ENCODE assay signal across 28 cellular contexts in the genomic region with DNA sequence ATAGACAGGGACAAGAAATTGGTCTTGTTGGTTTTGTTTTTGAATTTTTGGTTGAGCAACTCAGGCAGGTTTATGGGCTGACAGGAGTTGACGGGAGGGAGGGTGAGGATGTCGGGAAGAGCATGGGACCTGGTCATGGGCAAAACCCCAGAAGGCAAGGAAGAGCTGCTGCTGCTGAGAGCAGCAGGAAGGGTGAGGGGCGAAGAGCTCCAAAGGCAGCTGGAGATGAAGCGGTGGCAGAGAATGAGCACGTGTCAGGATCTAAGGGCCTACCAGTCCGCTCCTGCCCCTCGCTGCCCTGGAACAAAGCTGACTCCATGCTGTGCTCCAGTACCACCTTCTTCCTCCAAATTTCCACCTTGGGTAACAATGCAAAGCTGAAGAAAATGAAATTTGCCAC.
"Had no signal": no experiment of that assay in that cellular context is flagged by ENCODE, and none has a peak within 500 bp of the region (broad histone marks: within the 10 kb centered on the region; RNA-seq: fewer than 3 reads in every experiment).

No MANE protein-coding gene starts in this region.

- H3K4me3 ChIP-seq: body of pancreas, cardiac muscle cell, hepatocyte, left lung, lung, smooth muscle cell, tibial artery had no signal

- H3K9me3 ChIP-seq: body of pancreas, tibial artery had no signal

- H3K27ac ChIP-seq: body of pancreas, cardiac muscle cell, hepatocyte, left lung, tibial artery, VCaP had no signal

- H3K4me1 Mint-ChIP-seq: activated naive CD4-positive, alpha-beta T cell treated with anti-CD3 and anti-CD28 coated beads, Interleukin-2, amount 50 U/mL, for 24 hours had no signal

- H3K79me2 ChIP-seq: hepatocyte had no signal

- H2AFZ ChIP-seq: hepatocyte had no signal

- H3K4me2 ChIP-seq: hepatocyte, smooth muscle cell had no signal

- DNase-seq: activated CD4-positive, alpha-beta T cell treated with anti-CD3 and anti-CD28 coated beads, Interleukin-2, amount 10 ng/mL, durations not matched to agents 7 days and 5 days; activated CD8-positive, alpha-beta T cell treated with anti-CD3 and anti-CD28 coated beads for 36 hours; activated gamma-delta T cell treated with Interleukin-2 at 50 U/mL for 16 hours; activated T-cell treated with anti-CD3 and anti-CD28 coated beads, Interleukin-2, amount 50 U/mL, for 1 hour; anterior cingulate cortex; body of pancreas; effector CD8-positive, alpha-beta T cell; foreskin melanocyte; immature natural killer cell; left lung; nucleus accumbens; posterior cingulate gyrus; stimulated activated CD4-positive, alpha-beta T cell treated with anti-CD3 and anti-CD28 coated beads, Interleukin-2, amount 100 ng/mL, for 48 hours; stimulated activated CD8-positive, alpha-beta memory T cell treated with anti-CD3 and anti-CD28 coated beads, Interleukin-4, amount 100 ng/mL, for 48 hours; stimulated activated naive CD8-positive, alpha-beta T cell treated with anti-CD3 and anti-CD28 coated beads, Interleukin-15, Interleukin-2, amounts not matched to agents 100 U/mL and 50 U/mL, for 24 hours; substantia nigra had no signal

- H3K27me3 ChIP-seq: body of pancreas, tibial artery had no signal

- H3K36me3 Mint-ChIP-seq: activated naive CD4-positive, alpha-beta T cell treated with anti-CD3 and anti-CD28 coated beads, Interleukin-2, amount 50 U/mL, for 24 hours; immature natural killer cell; mesothelial cell of epicardium had no signal

- H3K9me3 Mint-ChIP-seq: activated CD4-positive, alpha-beta T cell treated with anti-CD3 and anti-CD28 coated beads, Interleukin-2, amount 10 ng/mL, durations not matched to agents 7 days and 5 days; activated CD8-positive, alpha-beta T cell treated with anti-CD3 and anti-CD28 coated beads for 36 hours; activated naive CD4-positive, alpha-beta T cell treated with anti-CD3 and anti-CD28 coated beads, Interleukin-2, amount 50 U/mL, for 24 hours; natural killer cell treated with Interleukin-12 subunit alpha and Interleukin-12 subunit beta and Interleukin-15 and Interleukin-18, amount 100 ng/mL, for 72 hours had no signal

- H3K36me3 ChIP-seq: cardiac muscle cell, left lung, tibial artery had no signal

- H3K27ac Mint-ChIP-seq: activated CD4-positive, alpha-beta T cell treated with anti-CD3 and anti-CD28 coated beads, Interleukin-2, amount 10 ng/mL, durations not matched to agents 7 days and 5 days; activated CD8-positive, alpha-beta T cell treated with anti-CD3 and anti-CD28 coated beads for 36 hours; activated naive CD4-positive, alpha-beta T cell treated with anti-CD3 and anti-CD28 coated beads, Interleukin-2, amount 50 U/mL, for 24 hours; mesothelial cell of epicardium; natural killer cell treated with Interleukin-12 subunit alpha and Interleukin-12 subunit beta and Interleukin-15 and Interleukin-18, amount 100 ng/mL, for 72 hours had no signal

- H3K4me3 Mint-ChIP-seq: activated CD4-positive, alpha-beta T cell treated with anti-CD3 and anti-CD28 coated beads, Interleukin-2, amount 10 ng/mL, durations not matched to agents 7 days and 5 days; activated CD8-positive, alpha-beta T cell treated with anti-CD3 and anti-CD28 coated beads for 36 hours; activated naive CD4-positive, alpha-beta T cell treated with anti-CD3 and anti-CD28 coated beads, Interleukin-2, amount 50 U/mL, for 24 hours; mesothelial cell of epicardium; natural killer cell treated with Interleukin-12 subunit alpha and Interleukin-12 subunit beta and Interleukin-15 and Interleukin-18, amount 100 ng/mL, for 72 hours had no signal

- ATAC-seq: activated CD4-positive, CD25-positive, alpha-beta regulatory T cell treated with anti-CD3 and anti-CD28 coated beads, Interleukin-2, amount 50 U/mL, for 24 hours; activated CD8-positive, alpha-beta T cell treated with anti-CD3 and anti-CD28 coated beads for 36 hours; body of pancreas; esophagus mucosa; left lung; natural killer cell treated with Interleukin-12 subunit alpha and Interleukin-12 subunit beta and Interleukin-15 and Interleukin-18, amount 100 ng/mL, for 72 hours; sciatic nerve; stimulated activated naive CD8-positive, alpha-beta T cell treated with anti-CD3 and anti-CD28 coated beads, Interleukin-15, Interleukin-2, amounts not matched to agents 100 U/mL and 50 U/mL, for 24 hours had no signal
